Comparison of ENCODE assay signal across 16 cellular contexts in the genomic region with DNA sequence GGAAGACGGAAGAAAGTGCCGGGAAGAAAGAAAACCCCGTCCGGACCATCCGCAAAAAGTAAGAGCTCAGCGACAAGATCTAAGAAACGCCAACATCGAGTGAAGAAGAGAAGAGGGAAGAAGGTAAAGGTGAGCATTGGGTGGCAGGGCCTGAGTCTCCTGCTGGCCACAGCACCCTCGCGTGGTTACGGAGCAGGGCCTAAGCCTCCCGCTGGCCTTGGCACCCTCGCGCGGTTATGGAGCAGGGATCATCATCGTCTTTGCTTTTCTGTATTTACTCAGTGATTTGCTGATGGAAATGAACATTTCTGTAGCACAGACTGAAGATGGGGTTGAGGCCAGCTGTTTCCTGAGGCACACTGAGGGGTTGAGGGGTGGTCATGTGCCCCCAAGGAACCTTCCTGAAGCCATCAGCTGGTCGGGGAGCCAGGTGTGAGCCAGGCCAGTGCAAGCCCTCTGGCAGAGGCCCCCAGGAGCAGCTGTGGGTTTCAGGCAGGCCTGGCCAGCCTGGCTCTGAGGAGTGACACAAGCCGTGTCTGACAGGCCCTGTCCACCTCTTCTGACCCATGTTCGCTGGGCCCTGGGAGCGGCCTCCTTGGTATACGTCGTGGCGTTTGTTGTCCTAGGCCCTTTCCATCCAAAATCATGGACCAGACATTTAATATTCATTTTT. TPM values are rescaled to one million over a fixed set of nuclear protein-coding genes. Genes with fewer than 3 reads are reported as not detected.
DNase-seq lines count a peak whose midpoint lies in the region; ATAC-seq and TF ChIP-seq lines count a peak whose summit lies in the region.
"Had no signal": no experiment of that assay in that cellular context is flagged by ENCODE, and none has a peak within 500 bp of the region (broad histone marks: within the 10 kb centered on the region; RNA-seq: fewer than 3 reads in every experiment).

No MANE protein-coding gene starts in this region.

- H3K36me3 Mint-ChIP-seq in activated naive CD8-positive, alpha-beta T cell: no peaks in the 10 kb centered on the region
- peaks cover 40% of the 10 kb centered on the region for H3K36me3 Mint-ChIP-seq in activated naive CD8-positive, alpha-beta T cell treated with anti-CD3 and anti-CD28 coated beads, Interleukin-2, amount 50 U/mL, for 24 hours (ENCODE audit: low read depth)
- peaks cover 59% of the 10 kb centered on the region for H3K36me3 Mint-ChIP-seq in endodermal cell (ENCODE audit: low read depth)

- no peak for DNase-seq in activated naive CD8-positive, alpha-beta T cell treated with anti-CD3 and anti-CD28 coated beads, Interleukin-2, amount 50 U/mL, for 24 hours
- DNase-seq in RWPE1 (ENCODE audit: low spot score) (no peak), endodermal cell (no peak), prostate gland (ENCODE audit: low spot score) (no peak), gastrocnemius medialis (no peak), MM.1S (no peak)
- DNase-seq: ACHN; Calu3; CD4-positive, alpha-beta T cell; DMS 273 treated with DMSO at 0.1 percent for 48 hours; H7 had no signal

- no peaks in the 10 kb centered on the region for H3F3A ChIP-seq in MM.1S (ENCODE audit: insufficient read depth, low read length)

- H3K4me1 ChIP-seq in endodermal cell (ENCODE audit: control insufficient read depth, insufficient read depth, low read length) (no peaks in the 10 kb centered on the region), prostate gland (replicated peaks) (no peaks in the 10 kb centered on the region), gastrocnemius medialis (no peaks in the 10 kb centered on the region), MM.1S (ENCODE audit: low read length) (no peaks in the 10 kb centered on the region)
- H3K4me1 ChIP-seq: BLaER1 treated with 17β-estradiol and CSF1 and Interleukin-3, amounts not matched to agents 10 nM and 100 nM had no signal

- no peaks in the 10 kb centered on the region for H3K9me2 ChIP-seq in MM.1S (replicated peaks; ENCODE audit: insufficient read depth, low read length)

- H3K36me3 ChIP-seq in endodermal cell (ENCODE audit: control insufficient read depth, insufficient read depth, low read length) (peaks cover 67% of the 10 kb centered on the region), prostate gland (peaks cover 22 to 47% of the 10 kb centered on the region in 2 donors), gastrocnemius medialis (peaks cover 0 to 93% of the 10 kb centered on the region in 2 donors), MM.1S (replicated peaks; ENCODE audit: insufficient read depth, low read length) (peaks cover 17% of the 10 kb centered on the region)

- CTCF ChIA-PET in RWPE1 (lab: Yijun Ruan, JAX): no interaction called here

- no peak overlapping the region for H2AFZ ChIP-seq in MM.1S (ENCODE audit: low read length)
- H2AFZ ChIP-seq: GM23338 had no signal

- H3K9me3 ChIP-seq in endodermal cell (ENCODE audit: control insufficient read depth, low read length) (no peaks in the 10 kb centered on the region), prostate gland (no peaks in the 10 kb centered on the region), gastrocnemius medialis (no peaks in the 10 kb centered on the region), MM.1S (replicated peaks; ENCODE audit: insufficient read depth, low read length) (no peaks in the 10 kb centered on the region)
- H3K9me3 ChIP-seq: BLaER1 treated with 17β-estradiol and CSF1 and Interleukin-3, amounts not matched to agents 10 nM and 100 nM had no signal

- TF ChIP-seq POLR2A in prostate gland (IDR thresholded peaks at IDR 0.05) (no peak), gastrocnemius medialis (IDR thresholded peaks at IDR 0.05) (no peak)

- H3K4me2 ChIP-seq in MM.1S (ENCODE audit: low read depth, low read length): no peak overlapping the region
- H3K4me2 ChIP-seq: BLaER1 treated with 17β-estradiol and CSF1 and Interleukin-3, amounts not matched to agents 10 nM and 100 nM; GM23338 had no signal

- no peak overlapping the region for H3K4me3 ChIP-seq in endodermal cell (ENCODE audit: low read length)
- H3K4me3 ChIP-seq in prostate gland: no peak overlapping the region
- no peak overlapping the region for H3K4me3 ChIP-seq in gastrocnemius medialis
- no peak overlapping the region for H3K4me3 ChIP-seq in MM.1S (ENCODE audit: low read length)
- H3K4me3 ChIP-seq: BLaER1 treated with 17β-estradiol and CSF1 and Interleukin-3, amounts not matched to agents 10 nM and 100 nM; GM23338 had no signal

- H3K27me3 ChIP-seq in endodermal cell (ENCODE audit: control insufficient read depth, insufficient read depth, low read length, poor library complexity, severe bottlenecking) (no peaks in the 10 kb centered on the region), prostate gland (replicated peaks; ENCODE audit: insufficient read depth) (no peaks in the 10 kb centered on the region), gastrocnemius medialis (no peaks in the 10 kb centered on the region), MM.1S (replicated peaks; ENCODE audit: insufficient read depth, low read length) (no peaks in the 10 kb centered on the region)
- H3K27me3 ChIP-seq: BLaER1 treated with 17β-estradiol and CSF1 and Interleukin-3, amounts not matched to agents 10 nM and 100 nM had no signal

- H3K27ac Mint-ChIP-seq in activated naive CD8-positive, alpha-beta T cell: peak overlapping the region; percentile 10
- H3K27ac Mint-ChIP-seq in activated naive CD8-positive, alpha-beta T cell treated with anti-CD3 and anti-CD28 coated beads, Interleukin-2, amount 50 U/mL, for 24 hours: no peak overlapping the region
- peak overlapping the region; percentile 1 for H3K27ac Mint-ChIP-seq in endodermal cell
- H3K27ac Mint-ChIP-seq: CD4-positive, alpha-beta T cell; GM23338 had no signal

- H3K9me3 Mint-ChIP-seq in activated naive CD8-positive, alpha-beta T cell (ENCODE audit: low read depth): no peaks in the 10 kb centered on the region
- no peaks in the 10 kb centered on the region for H3K9me3 Mint-ChIP-seq in activated naive CD8-positive, alpha-beta T cell treated with anti-CD3 and anti-CD28 coated beads, Interleukin-2, amount 50 U/mL, for 24 hours
- H3K9me3 Mint-ChIP-seq in endodermal cell: no peaks in the 10 kb centered on the region
- H3K9me3 Mint-ChIP-seq: CD4-positive, alpha-beta T cell; GM23338 had no signal

- 95 to 96% methylated on average over 17 to 23 of the region's 23 CpGs for WGBS in endodermal cell (ENCODE audit: insufficient coverage in 1 of 2, insufficient read length in 1 of 2), 2 experiments
- 91% methylated on average over 23 of the region's 23 CpGs for WGBS in prostate gland

- intact Hi-C loops in prostate gland (cut with DNase I): no loop called here
- intact Hi-C loops in gastrocnemius medialis (cut with DNase I; ENCODE audit: low total_unique reads): no loop called here

- no peak overlapping the region for H3K4me3 Mint-ChIP-seq in activated naive CD8-positive, alpha-beta T cell
- no peak overlapping the region for H3K4me3 Mint-ChIP-seq in activated naive CD8-positive, alpha-beta T cell treated with anti-CD3 and anti-CD28 coated beads, Interleukin-2, amount 50 U/mL, for 24 hours
- H3K4me3 Mint-ChIP-seq in endodermal cell: no peak overlapping the region
- H3K4me3 Mint-ChIP-seq: CD4-positive, alpha-beta T cell; GM23338 had no signal

- TF ChIP-seq CTCF in RWPE1 (conservative IDR thresholded peaks at IDR 0.05; ENCODE audit: low read depth) (no peak), endodermal cell (conservative IDR thresholded peaks at IDR 0.05) (no peak), prostate gland (IDR thresholded peaks at IDR 0.05) (no peak), gastrocnemius medialis (IDR thresholded peaks at IDR 0.05 in 4 of 5, conservative IDR thresholded peaks at IDR 0.05 in 1 of 5) (no peak), MM.1S (IDR thresholded peaks at IDR 0.05; ENCODE audit: low read length) (no peak)

- in situ Hi-C loops in gastrocnemius medialis (cut with MboI; ENCODE audit: low sequenced_read_pairs in 4 of 4): no loop called here

- peaks cover 41% of the 10 kb centered on the region for H3K79me2 ChIP-seq in MM.1S (ENCODE audit: low read length)

- H3K27ac ChIP-seq in RWPE1: peak overlapping the region; percentile 30
- no peak overlapping the region for H3K27ac ChIP-seq in endodermal cell (ENCODE audit: low read depth, low read length)
- H3K27ac ChIP-seq in prostate gland: no peak overlapping the region
- no peak overlapping the region for H3K27ac ChIP-seq in gastrocnemius medialis
- no peak overlapping the region for H3K27ac ChIP-seq in MM.1S (ENCODE audit: low read length)
- H3K27ac ChIP-seq: BLaER1 treated with 17β-estradiol and CSF1 and Interleukin-3, amounts not matched to agents 10 nM and 100 nM had no signal

- ATAC-seq in activated naive CD8-positive, alpha-beta T cell treated with anti-CD3 and anti-CD28 coated beads, Interleukin-2, amount 50 U/mL, for 24 hours: no peak
- no peak for ATAC-seq in gastrocnemius medialis
- ATAC-seq: GM23338 had no signal

- no peak overlapping the region for H3K9ac ChIP-seq in endodermal cell (ENCODE audit: extremely low read depth, low read length, poor library complexity, severe bottlenecking)
- no peak overlapping the region for H3K9ac ChIP-seq in MM.1S (ENCODE audit: low read length)

- H3K4me1 Mint-ChIP-seq in activated naive CD8-positive, alpha-beta T cell (ENCODE audit: low read depth): no peaks in the 10 kb centered on the region
- H3K4me1 Mint-ChIP-seq in activated naive CD8-positive, alpha-beta T cell treated with anti-CD3 and anti-CD28 coated beads, Interleukin-2, amount 50 U/mL, for 24 hours: peaks cover 4% of the 10 kb centered on the region
- H3K4me1 Mint-ChIP-seq in endodermal cell: no peaks in the 10 kb centered on the region
- H3K4me1 Mint-ChIP-seq: GM23338 had no signal

- POLR2A ChIA-PET in RWPE1 (lab: Yijun Ruan, JAX; ENCODE audit: low non-redundant PET): no interaction called here

- H4K20me1 ChIP-seq in MM.1S (ENCODE audit: insufficient read depth, low read length): no peaks in the 10 kb centered on the region

- H3K27me3 Mint-ChIP-seq in activated naive CD8-positive, alpha-beta T cell: no peaks in the 10 kb centered on the region
- no peaks in the 10 kb centered on the region for H3K27me3 Mint-ChIP-seq in activated naive CD8-positive, alpha-beta T cell treated with anti-CD3 and anti-CD28 coated beads, Interleukin-2, amount 50 U/mL, for 24 hours
- H3K27me3 Mint-ChIP-seq in endodermal cell (ENCODE audit: insufficient read depth): no peaks in the 10 kb centered on the region
- H3K27me3 Mint-ChIP-seq: CD4-positive, alpha-beta T cell had no signal

RNA-seq across cellular contexts. Expression of gene IRF7, which starts 14.0 kb away (rescaled TPM):
- total RNA-seq in endodermal cell (10 to 100 TPM in 1 of 2 donors, 1 to 10 TPM in 1; 9.3 to 16.8 TPM), prostate gland (10 to 100 TPM; 34.7 to 39.8 TPM), gastrocnemius medialis (10 to 100 TPM; 15.5 to 37.1 (median 26.3) TPM)
- 12.8 TPM for polyA plus RNA-seq in endodermal cell (2013, experiment 1 of 2)
- 12.0 TPM for polyA plus RNA-seq in endodermal cell (2013, experiment 2 of 2)

RNA-seq across cellular contexts. Expression of gene CDHR5, which starts 23.0 kb away (rescaled TPM):
- total RNA-seq in endodermal cell (under 1 TPM; 0.13 to 0.27 TPM), prostate gland (under 1 TPM in 1 of 2 donors, not detected in 1; 0.34 TPM), gastrocnemius medialis (1 to 10 TPM in 1 of 4 donors, under 1 TPM in 1, not detected in 2; 0.95 to 1.8 TPM)
- not detected for polyA plus RNA-seq in endodermal cell (2013, experiment 1 of 2)
- not detected for polyA plus RNA-seq in endodermal cell (2013, experiment 2 of 2)
- total RNA-seq: A172; CD4-positive, alpha-beta T cell; Daoy; GM23338; H7 had no signal
- polyA plus RNA-seq: GM23338 had no signal

RNA-seq across cellular contexts. Expression of gene SCT, which starts 25.3 kb away (rescaled TPM):
- total RNA-seq in endodermal cell: 1 to 10 TPM; 3.9 to 6.1 TPM
- polyA plus RNA-seq in endodermal cell (2013, experiment 1 of 2): not detected
- polyA plus RNA-seq in endodermal cell (2013, experiment 2 of 2): not detected
- total RNA-seq in prostate gland: not detected
- total RNA-seq in gastrocnemius medialis: not detected
- total RNA-seq: A172; Calu3; CD4-positive, alpha-beta T cell; Daoy; GM23338; H7 had no signal

RNA-seq across cellular contexts. Expression of gene PHRF1, which starts 25.4 kb away (rescaled TPM):
- total RNA-seq in endodermal cell (10 to 100 TPM; 43.4 to 48.0 TPM), prostate gland (10 to 100 TPM; 20.8 to 55.2 TPM), gastrocnemius medialis (10 to 100 TPM in 3 of 4 donors, 1 to 10 TPM in 1; 9.2 to 22.6 (median 20.8) TPM)
- 23.9 TPM for polyA plus RNA-seq in endodermal cell (2013, experiment 1 of 2)
- 22.0 TPM for polyA plus RNA-seq in endodermal cell (2013, experiment 2 of 2)

RNA-seq across cellular contexts. Expression of gene DRD4, which starts 35.4 kb away (rescaled TPM):
- total RNA-seq in endodermal cell: 1 to 10 TPM; 1.8 to 2.7 TPM
- 2.9 TPM for polyA plus RNA-seq in endodermal cell (2013, experiment 1 of 2)
- polyA plus RNA-seq in endodermal cell (2013, experiment 2 of 2): 2.5 TPM
- total RNA-seq in prostate gland: under 1 TPM; 0.68 TPM
- not detected for total RNA-seq in gastrocnemius medialis
- total RNA-seq: A172, Daoy had no signal

Comparison
In these comparisons a context has a peak if more than half of its experiments do, and no peak if none do; other contexts are left out.
1. RNA of gene SCT, which starts 25.3 kb away (total RNA-seq): 3.9 to 6.1 TPM in endodermal cell; not detected in prostate gland and not detected in gastrocnemius medialis; every median in the first group is over 4 times any median in the second.